Comparison of ENCODE assay signal across 9 cellular contexts in genomic region chr14:94028450-94028826, GRCh38. TPM values are rescaled to one million over a fixed set of nuclear protein-coding genes. Genes with fewer than 3 reads are reported as not detected.
A peak's percentile ranks its signal among the peaks of the same experiment; 100 is the strongest.
DNase-seq lines count a peak whose midpoint lies in the region; ATAC-seq lines count a peak whose summit lies in the region.
"Had no signal": no experiment of that assay in that cellular context is flagged by ENCODE, and none has a peak within 500 bp of the region (broad histone marks: within the 10 kb centered on the region; RNA-seq: fewer than 3 reads in every experiment).

No MANE protein-coding gene starts in this region.

- H3K9me3 Mint-ChIP-seq in activated T-cell treated with anti-CD3 and anti-CD28 coated beads, Interleukin-2, amount 50 U/mL, for 24 hours, result no peaks in the 10 kb centered on the region
- H3K9me3 Mint-ChIP-seq in natural killer cell treated with Interleukin-12 subunit alpha and Interleukin-12 subunit beta and Interleukin-15 and Interleukin-18, amount 100 ng/mL, for 72 hours, result no peaks in the 10 kb centered on the region

- DNase-seq in NCI-H146 (lab: John Stamatoyannopoulos, UW), result peak; percentile 18
- no peak for DNase-seq in NCI-H146 treated with DMSO at 0.1 percent for 48 hours (lab: John Stamatoyannopoulos, UW; ENCODE audit: unreplicated experiment)
- peak; percentile 77 for DNase-seq in M059J (ENCODE audit: low read depth)
- peak; percentile 59 for DNase-seq in activated T-cell treated with anti-CD3 and anti-CD28 coated beads, Interleukin-2, amount 50 U/mL, for 24 hours
- DNase-seq in natural killer cell treated with Interleukin-12 subunit alpha and Interleukin-12 subunit beta and Interleukin-15 and Interleukin-18, amount 100 ng/mL, for 72 hours (ENCODE audit: low spot score), result peak; percentile 37
- no peak for DNase-seq in amniotic stem cell (lab: John Stamatoyannopoulos, UW)
- DNase-seq in RPMI8226, result no peak
- DNase-seq: amygdala had no signal

- peak overlapping the region; percentile 73 for H3K27ac Mint-ChIP-seq in activated T-cell treated with anti-CD3 and anti-CD28 coated beads, Interleukin-2, amount 50 U/mL, for 24 hours
- H3K27ac Mint-ChIP-seq in natural killer cell treated with Interleukin-12 subunit alpha and Interleukin-12 subunit beta and Interleukin-15 and Interleukin-18, amount 100 ng/mL, for 72 hours, result peak overlapping the region in 1 of 2 donors; percentile 5

- no peaks in the 10 kb centered on the region for H3K27me3 Mint-ChIP-seq in activated T-cell treated with anti-CD3 and anti-CD28 coated beads, Interleukin-2, amount 50 U/mL, for 24 hours
- H3K27me3 Mint-ChIP-seq in natural killer cell treated with Interleukin-12 subunit alpha and Interleukin-12 subunit beta and Interleukin-15 and Interleukin-18, amount 100 ng/mL, for 72 hours, result peaks cover 0 to 5% of the 10 kb centered on the region in 2 donors

- peak overlapping the region; percentile 35 for H3K4me3 Mint-ChIP-seq in activated T-cell treated with anti-CD3 and anti-CD28 coated beads, Interleukin-2, amount 50 U/mL, for 24 hours
- H3K4me3 Mint-ChIP-seq in natural killer cell treated with Interleukin-12 subunit alpha and Interleukin-12 subunit beta and Interleukin-15 and Interleukin-18, amount 100 ng/mL, for 72 hours, result peak overlapping the region; percentile 49

- H3K4me1 Mint-ChIP-seq in activated T-cell treated with anti-CD3 and anti-CD28 coated beads, Interleukin-2, amount 50 U/mL, for 24 hours (ENCODE audit: low read depth), result peaks cover 28% of the 10 kb centered on the region
- H3K4me1 Mint-ChIP-seq in natural killer cell treated with Interleukin-12 subunit alpha and Interleukin-12 subunit beta and Interleukin-15 and Interleukin-18, amount 100 ng/mL, for 72 hours (ENCODE audit: low read depth in 2 of 2), result peaks cover 7 to 14% of the 10 kb centered on the region in 2 donors

- H3K36me3 Mint-ChIP-seq in activated T-cell treated with anti-CD3 and anti-CD28 coated beads, Interleukin-2, amount 50 U/mL, for 24 hours (ENCODE audit: low read depth), result no peaks in the 10 kb centered on the region
- no peaks in the 10 kb centered on the region for H3K36me3 Mint-ChIP-seq in natural killer cell treated with Interleukin-12 subunit alpha and Interleukin-12 subunit beta and Interleukin-15 and Interleukin-18, amount 100 ng/mL, for 72 hours

- peak in 1 of 2 donors; percentile 32 for ATAC-seq in natural killer cell treated with Interleukin-12 subunit alpha and Interleukin-12 subunit beta and Interleukin-15 and Interleukin-18, amount 100 ng/mL, for 72 hours
- ATAC-seq in GM19452 (IDR thresholded peaks at IDR 0.05; ENCODE audit: unreplicated experiment), result no peak

RNA-seq across cellular contexts. Expression of gene OTUB2, which starts 2.3 kb away (rescaled TPM):
- 0.57 and 0.91 TPM in 2 replicates for total RNA-seq in M059J (2014; rRNA removed; shearing (Covaris generic))
- under 1 TPM; 0.14 to 0.22 TPM for total RNA-seq in natural killer cell treated with Interleukin-12 subunit alpha and Interleukin-12 subunit beta and Interleukin-15 and Interleukin-18, amount 100 ng/mL, for 72 hours

RNA-seq across cellular contexts. Expression of gene CCDC197, which starts 31.3 kb away (rescaled TPM):
- total RNA-seq in M059J (2014; rRNA removed; shearing (Covaris generic)), result not detected in 2 replicates
- total RNA-seq in natural killer cell treated with Interleukin-12 subunit alpha and Interleukin-12 subunit beta and Interleukin-15 and Interleukin-18, amount 100 ng/mL, for 72 hours, result not detected

RNA-seq across cellular contexts. Expression of gene ASB2, which starts 52.1 kb away (rescaled TPM):
- not detected in 2 replicates for total RNA-seq in M059J (2014; rRNA removed; shearing (Covaris generic))
- total RNA-seq in natural killer cell treated with Interleukin-12 subunit alpha and Interleukin-12 subunit beta and Interleukin-15 and Interleukin-18, amount 100 ng/mL, for 72 hours, result 10 to 100 TPM; 12.3 to 55.1 TPM

RNA-seq across cellular contexts. Expression of gene DDX24, which starts 52.6 kb away (rescaled TPM):
- total RNA-seq in M059J (2014; rRNA removed; shearing (Covaris generic)), result 98.8 and 137 TPM in 2 replicates
- 100 to 1,000 TPM; 168 to 241 TPM for total RNA-seq in natural killer cell treated with Interleukin-12 subunit alpha and Interleukin-12 subunit beta and Interleukin-15 and Interleukin-18, amount 100 ng/mL, for 72 hours

RNA-seq across cellular contexts. Expression of gene IFI27L1, which starts 52.7 kb away (rescaled TPM):
- 18.7 and 19.3 TPM in 2 replicates for total RNA-seq in M059J (2014; rRNA removed; shearing (Covaris generic))
- total RNA-seq in natural killer cell treated with Interleukin-12 subunit alpha and Interleukin-12 subunit beta and Interleukin-15 and Interleukin-18, amount 100 ng/mL, for 72 hours, result 10 to 100 TPM; 22.9 to 23.0 TPM

Comparison
In these comparisons a context has a peak if more than half of its experiments do, and no peak if none do; other contexts are left out.
1. DNase-seq: peak in NCI-H146 (single experiment), M059J (single experiment), activated T-cell treated with anti-CD3 and anti-CD28 coated beads, Interleukin-2, amount 50 U/mL, for 24 hours (single experiment) and natural killer cell treated with Interleukin-12 subunit alpha and Interleukin-12 subunit beta and Interleukin-15 and Interleukin-18, amount 100 ng/mL, for 72 hours (single experiment); none in NCI-H146 treated with DMSO at 0.1 percent for 48 hours (single experiment), amniotic stem cell (single experiment) and RPMI8226 (single experiment).
2. RNA of gene ASB2, which starts 52.1 kb away (total RNA-seq): 12.3 to 55.1 TPM in natural killer cell treated with Interleukin-12 subunit alpha and Interleukin-12 subunit beta and Interleukin-15 and Interleukin-18, amount 100 ng/mL, for 72 hours; not detected in M059J; every median in the first group is over 10 times any median in the second.